8 cellular contexts compared by ENCODE assay signal in genomic region chrX:54230440-54231148, GRCh38.
"Had no signal": no experiment of that assay in that cellular context is flagged by ENCODE, and none has a peak within 500 bp of the region (broad histone marks: within the 10 kb centered on the region; RNA-seq: fewer than 3 reads in every experiment).

No MANE protein-coding gene starts in this region.

- H3K4me3 ChIP-seq: psoas muscle had no signal

- H3K9me3 ChIP-seq: psoas muscle had no signal

- H3K27ac ChIP-seq: psoas muscle had no signal

- DNase-seq: activated CD4-positive, alpha-beta T cell treated with anti-CD3 and anti-CD28 coated beads, Interleukin-2, amount 10 ng/mL, durations not matched to agents 7 days and 5 days; activated CD4-positive, CD25-positive, alpha-beta regulatory T cell; activated effector memory CD4-positive, alpha-beta T cell treated with Interleukin-2 at 50 U/mL for 16 hours; anterior cingulate cortex; foreskin fibroblast; occipital lobe; psoas muscle; stimulated activated naive CD4-positive, alpha-beta T cell treated with Interleukin-2 at 50 U/mL for 16 hours had no signal

- H3K4me1 ChIP-seq: psoas muscle had no signal
